17 cellular contexts compared by ENCODE assay signal in genomic region chr3:179801831-179802230, GRCh38.
DNase-seq lines count a peak whose midpoint lies in the region; ATAC-seq and TF ChIP-seq lines count a peak whose summit lies in the region.
"Had no signal": no experiment of that assay in that cellular context is flagged by ENCODE, and none has a peak within 500 bp of the region (broad histone marks: within the 10 kb centered on the region; RNA-seq: fewer than 3 reads in every experiment).

No MANE protein-coding gene starts in this region.

- H3K9me3 ChIP-seq in SK-N-SH (no peaks in the 10 kb centered on the region), T-helper 17 cell (ENCODE audit: control insufficient read depth, low read length, poor library complexity, severe bottlenecking) (no peaks in the 10 kb centered on the region)
- H3K9me3 ChIP-seq: BLaER1 treated with 17β-estradiol and CSF1 and Interleukin-3, amounts not matched to agents 10 nM and 100 nM; SJSA1 had no signal

- H3K27me3 ChIP-seq in SK-N-SH (ENCODE audit: insufficient read depth) (no peaks in the 10 kb centered on the region), brain microvascular endothelial cell (replicated peaks) (no peaks in the 10 kb centered on the region)
- H3K27me3 ChIP-seq: BLaER1 treated with 17β-estradiol and CSF1 and Interleukin-3, amounts not matched to agents 10 nM and 100 nM had no signal

- H3F3A ChIP-seq in SK-N-SH (replicated peaks; ENCODE audit: insufficient read depth): peaks cover 6% of the 10 kb centered on the region

- peaks cover 2% of the 10 kb centered on the region for H3K4me1 Mint-ChIP-seq in T-helper 17 cell

- H2AFZ ChIP-seq in SK-N-SH (ENCODE audit: low read depth): no peak overlapping the region; the same call in 1 of the 2 replicates

- no peaks in the 10 kb centered on the region for H3K79me2 ChIP-seq in SK-N-SH (ENCODE audit: insufficient read depth)

- H3K4me1 ChIP-seq in SK-N-SH (ENCODE audit: control insufficient read depth in 1 of 2, insufficient read depth in 2 of 2, low read depth in 1 of 2, low read length in 1 of 2): peaks cover 0 to 9% of the 10 kb centered on the region in 2 experiments; a peak in 2 of 4 replicates
- H3K4me1 ChIP-seq: SJSA1 had no signal

- no peak for TF ChIP-seq EP300 in SK-N-SH (IDR thresholded peaks at IDR 0.05; ENCODE audit: borderline replicate concordance in 1 of 2, low read depth in 1 of 2, low read length in 1 of 2)

- H3K4me2 ChIP-seq in SK-N-SH: 0 out of 2 replicates have a peak overlapping the region, but pooled peaks have one; percentile 13

- peak overlapping the region in 1 of 2 experiments; percentile 39; a peak in 1 of 4 replicates for H3K27ac ChIP-seq in SK-N-SH (ENCODE audit: low read depth in 2 of 2, low read length in 1 of 2)
- peak overlapping the region; percentile 16 for H3K27ac ChIP-seq in brain microvascular endothelial cell
- H3K27ac ChIP-seq: SJSA1 had no signal

- no peak overlapping the region for H3K9ac ChIP-seq in SK-N-SH
- H3K9ac ChIP-seq: BLaER1 treated with 17β-estradiol and CSF1 and Interleukin-3, amounts not matched to agents 10 nM and 100 nM had no signal

- H3K27me3 Mint-ChIP-seq in T-helper 17 cell: peaks cover 7% of the 10 kb centered on the region

- no peak overlapping the region for H3K27ac Mint-ChIP-seq in T-helper 17 cell

- TF ChIP-seq RAD21 in SK-N-SH (IDR thresholded peaks at IDR 0.05; ENCODE audit: low read length): no peak

- CTCF ChIA-PET in SK-N-SH (lab: Yijun Ruan, JAX): interaction anchor here (6.2 kb wide), 1 partner anchor 9 kb away, joined by 31 read pairs; no protein-coding TSS in a partner anchor

- TF ChIP-seq CTCF in SK-N-SH (IDR thresholded peaks at IDR 0.05) (no peak), brain microvascular endothelial cell (IDR thresholded peaks at IDR 0.05; ENCODE audit: low read depth, low read length, missing control alignments) (no peak), fibroblast of villous mesenchyme (IDR thresholded peaks at IDR 0.05; ENCODE audit: insufficient read depth, low read depth, low read length) (no peak), GM13977 (IDR thresholded peaks at IDR 0.05; ENCODE audit: extremely low read depth, insufficient read depth, missing control alignments) (no peak)

- ATAC-seq in SK-N-SH treated with all-trans-retinoic acid at 6 μM for 48 hours: no peak
- ATAC-seq in T-helper 17 cell: no peak
- no peak for ATAC-seq in HG02798 (IDR thresholded peaks at IDR 0.05; ENCODE audit: poor library complexity, unreplicated experiment)
- ATAC-seq: K562 had no signal

- no peaks in the 10 kb centered on the region for H3K9me2 ChIP-seq in SK-N-SH

- WGBS in SK-N-SH (ENCODE audit: low lambda C conversion rate): 83% methylated on average over 4 of the region's 4 CpGs

- H3K4me3 ChIP-seq in SK-N-SH (ENCODE audit: low read depth in 2 of 2, low read length in 1 of 2) (no peak overlapping the region), brain microvascular endothelial cell (ENCODE audit: low read depth, low read length) (no peak overlapping the region), fibroblast of villous mesenchyme (ENCODE audit: low read depth, low read length) (no peak overlapping the region)
- H3K4me3 ChIP-seq: BLaER1 treated with 17β-estradiol and CSF1 and Interleukin-3, amounts not matched to agents 10 nM and 100 nM; K562; SJSA1 had no signal

- in situ Hi-C loops in brain microvascular endothelial cell (cut with HindIII; ENCODE audit: low pct_ligation_motif_present, low sequenced_read_pairs): no loop called here
- in situ Hi-C loops in GM13977 (cut with MboI; ENCODE audit: low pct_unique_long_range_greater_than_20kb, low sequenced_read_pairs, unreplicated experiment): no loop called here

- POLR2A ChIA-PET in SK-N-SH (lab: Yijun Ruan, JAX): no interaction called here

- no peak overlapping the region for H3K4me3 Mint-ChIP-seq in T-helper 17 cell

- DNase-seq in SK-N-SH (no peak), brain microvascular endothelial cell (no peak), fibroblast of villous mesenchyme (ENCODE audit: low read depth) (peak; percentile 31), GM13977 (ENCODE audit: low spot score) (no peak), GF-D8 (lab: John Stamatoyannopoulos, UW) (no peak), T-helper 17 cell (no peak)
- DNase-seq: 8988T, DND-41, H7, NCI-H1436 treated with DMSO at 0.1 percent for 48 hours, NCI-H2081, NCI-H774 had no signal

- H4K20me1 ChIP-seq in SK-N-SH (ENCODE audit: insufficient read depth): no peaks in the 10 kb centered on the region
- H4K20me1 ChIP-seq: BLaER1 treated with 17β-estradiol and CSF1 and Interleukin-3, amounts not matched to agents 10 nM and 100 nM had no signal

- H3K36me3 ChIP-seq in SK-N-SH (replicated peaks in 1 of 2; ENCODE audit: control insufficient read depth in 1 of 2, insufficient read depth in 2 of 2, low read length in 1 of 2) (no peaks in the 10 kb centered on the region), brain microvascular endothelial cell (replicated peaks) (no peaks in the 10 kb centered on the region)
- H3K36me3 ChIP-seq: BLaER1 treated with 17β-estradiol and CSF1 and Interleukin-3, amounts not matched to agents 10 nM and 100 nM; SJSA1 had no signal

- H3K36me3 Mint-ChIP-seq in T-helper 17 cell (ENCODE audit: low read depth): no peaks in the 10 kb centered on the region

TF ChIP-seq in SK-N-SH, 30 proteins besides CTCF, POLR2A, EP300 and RAD21 (continues in another document):
- no peak for TF ChIP-seq NRF1 (IDR thresholded peaks at IDR 0.05; ENCODE audit: low read depth, low read length)
- no peak for TF ChIP-seq FOSL2 (IDR thresholded peaks at IDR 0.05; ENCODE audit: borderline replicate concordance, low read depth)
- TF ChIP-seq MEF2A (IDR thresholded peaks at IDR 0.05; ENCODE audit: borderline replicate concordance, low read depth): no peak
- no peak for TF ChIP-seq PBX3 (IDR thresholded peaks at IDR 0.05)

TF ChIP-seq in SK-N-SH treated with all-trans-retinoic acid at 6 μM for 48 hours, 23 proteins besides CTCF, POLR2A, EP300 and RAD21:
- TF ChIP-seq SNAI2 (CRISPR knock-in tag; IDR thresholded peaks at IDR 0.05) (no peak), ARNTL (CRISPR knock-in tag; IDR thresholded peaks at IDR 0.05; ENCODE audit: borderline replicate concordance, low read depth) (no peak), ZFP30 (CRISPR knock-in tag; IDR thresholded peaks at IDR 0.05) (no peak), ZFP3 (CRISPR knock-in tag; IDR thresholded peaks at IDR 0.05) (no peak), CREB5 (CRISPR knock-in tag; IDR thresholded peaks at IDR 0.05; ENCODE audit: low read depth) (no peak), CSRNP3 (CRISPR knock-in tag; IDR thresholded peaks at IDR 0.05) (no peak), TCF4 (CRISPR knock-in tag; IDR thresholded peaks at IDR 0.05; ENCODE audit: borderline replicate concordance) (no peak), GLIS3 (CRISPR knock-in tag; IDR thresholded peaks at IDR 0.05) (no peak), ISL1 (CRISPR knock-in tag; IDR thresholded peaks at IDR 0.05) (no peak), OSR1 (CRISPR knock-in tag; IDR thresholded peaks at IDR 0.05) (no peak), TSHZ2 (CRISPR knock-in tag; IDR thresholded peaks at IDR 0.05) (no peak), TOX (CRISPR knock-in tag; IDR thresholded peaks at IDR 0.05; ENCODE audit: borderline replicate concordance) (no peak)
